ENCODE assay signal across 8 cellular contexts in the genomic region with DNA sequence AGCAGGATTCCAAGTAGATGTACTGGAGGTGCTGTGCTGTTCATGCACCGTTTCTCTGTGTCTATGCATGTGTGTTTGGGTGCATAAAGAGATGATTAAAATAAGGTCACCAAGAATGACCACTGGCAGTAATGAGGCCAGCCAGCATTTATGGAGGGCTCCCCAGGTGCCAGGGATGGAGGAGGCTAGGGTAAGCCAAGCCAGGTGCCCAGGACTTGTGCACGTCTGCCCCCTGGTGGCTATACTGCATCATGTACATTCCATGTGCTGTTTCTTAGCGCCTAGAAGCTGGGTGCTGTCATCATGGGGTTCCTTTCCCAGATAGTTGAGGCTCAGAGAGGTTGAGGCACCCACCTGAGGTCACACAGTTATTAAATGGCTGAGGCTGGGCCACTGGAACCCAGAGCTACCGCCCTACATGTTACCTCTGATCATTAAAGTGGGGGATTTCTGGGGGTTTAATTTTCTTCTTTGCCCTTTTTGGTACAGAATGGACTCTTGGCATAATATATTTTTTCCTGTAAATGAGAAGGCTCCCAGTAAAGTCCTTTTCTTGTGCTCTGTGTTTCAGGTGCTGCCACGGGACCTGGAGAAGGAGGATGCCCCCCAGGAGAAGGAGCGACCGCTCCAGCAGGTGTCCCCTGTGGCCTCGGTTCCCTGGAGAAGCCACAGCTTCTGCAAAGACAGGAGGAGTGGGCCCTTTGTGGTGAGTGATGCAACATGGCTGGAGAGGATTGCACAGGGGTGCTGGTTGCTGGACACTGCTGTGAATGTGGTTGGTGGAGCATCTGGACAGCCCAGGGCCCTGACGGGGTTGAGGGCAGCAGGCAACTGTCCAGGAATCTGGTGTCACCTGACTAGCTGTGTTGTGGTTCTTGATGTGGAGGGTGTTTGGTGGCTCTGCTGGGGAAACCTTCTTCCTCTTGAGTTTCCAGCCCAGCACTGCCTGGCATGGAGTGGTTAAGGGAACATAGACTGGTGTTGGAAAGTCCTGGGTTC.
DNase-seq lines count a peak whose midpoint lies in the region; ATAC-seq and TF ChIP-seq lines count a peak whose summit lies in the region.

No MANE protein-coding gene starts in this region.

- H3K36me3 Mint-ChIP-seq in activated naive CD8-positive, alpha-beta T cell treated with anti-CD3 and anti-CD28 coated beads, Interleukin-2, amount 10 ng/mL, durations not matched to agents 7 days and 5 days, result no peaks in the 10 kb centered on the region

- H3K4me3 Mint-ChIP-seq in activated naive CD8-positive, alpha-beta T cell treated with anti-CD3 and anti-CD28 coated beads, Interleukin-2, amount 10 ng/mL, durations not matched to agents 7 days and 5 days, result no peak overlapping the region

- POLR2A ChIA-PET in activated naive CD8-positive, alpha-beta T cell treated with anti-CD3 and anti-CD28 coated beads, Interleukin-2, amount 10 ng/mL, durations not matched to agents 7 days and 5 days (lab: Charles Lee), result interaction anchor here (0.6 kb wide), 1 partner anchor 98 kb away, joined by 3 read pairs; no protein-coding TSS in a partner anchor

- peaks cover 1% of the 10 kb centered on the region for H3K9me3 Mint-ChIP-seq in activated naive CD8-positive, alpha-beta T cell treated with anti-CD3 and anti-CD28 coated beads, Interleukin-2, amount 10 ng/mL, durations not matched to agents 7 days and 5 days

- no peak overlapping the region for H3K27ac Mint-ChIP-seq in activated naive CD8-positive, alpha-beta T cell treated with anti-CD3 and anti-CD28 coated beads, Interleukin-2, amount 10 ng/mL, durations not matched to agents 7 days and 5 days

- H3K4me1 Mint-ChIP-seq in activated naive CD8-positive, alpha-beta T cell treated with anti-CD3 and anti-CD28 coated beads, Interleukin-2, amount 10 ng/mL, durations not matched to agents 7 days and 5 days, result no peaks in the 10 kb centered on the region

- H3K79me2 ChIP-seq in Karpas-422 (ENCODE audit: low read length), result no peaks in the 10 kb centered on the region

- H3K27me3 ChIP-seq in Karpas-422 (ENCODE audit: low read length) (no peaks in the 10 kb centered on the region), cardiac muscle cell (no peaks in the 10 kb centered on the region)

- H3K27me3 Mint-ChIP-seq in activated naive CD8-positive, alpha-beta T cell treated with anti-CD3 and anti-CD28 coated beads, Interleukin-2, amount 10 ng/mL, durations not matched to agents 7 days and 5 days, result no peaks in the 10 kb centered on the region

- H3K36me3 ChIP-seq in Karpas-422 (ENCODE audit: insufficient read depth, low read length), result no peaks in the 10 kb centered on the region
- H3K36me3 ChIP-seq in cardiac muscle cell, result peaks cover 10% of the 10 kb centered on the region

- H2AFZ ChIP-seq in Karpas-422 (ENCODE audit: low read length), result no peak overlapping the region

- no peaks in the 10 kb centered on the region for H3K9me2 ChIP-seq in Karpas-422 (replicated peaks; ENCODE audit: insufficient read depth, low read length)

- H4K20me1 ChIP-seq in Karpas-422 (ENCODE audit: insufficient read depth, low read depth, low read length), result no peaks in the 10 kb centered on the region

- peak; percentile 89 for TF ChIP-seq CTCF in cardiac muscle cell (IDR thresholded peaks at IDR 0.05; ENCODE audit: low read depth, low read length)

- DNase-seq in EL, result peak; percentile 37
- DNase-seq in Karpas-422, result peak; percentile 86
- peak; percentile 75 for DNase-seq in activated naive CD8-positive, alpha-beta T cell treated with anti-CD3 and anti-CD28 coated beads, Interleukin-2, amount 10 ng/mL, durations not matched to agents 7 days and 5 days
- peak; percentile 73 to 80 for DNase-seq in cardiac muscle cell (ENCODE audit: low read depth in 1 of 2, low spot score in 1 of 2)
- DNase-seq in putamen (ENCODE audit: low spot score), result peak; percentile 49

- ATAC-seq in SK-N-SH treated with all-trans-retinoic acid at 6 μM for 48 hours (peak; percentile 83), GM21619 (IDR thresholded peaks at IDR 0.05; ENCODE audit: unreplicated experiment) (no peak), GM18520 (IDR thresholded peaks at IDR 0.05; ENCODE audit: unreplicated experiment) (no peak)
- ATAC-seq in activated naive CD8-positive, alpha-beta T cell treated with anti-CD3 and anti-CD28 coated beads, Interleukin-2, amount 10 ng/mL, durations not matched to agents 7 days and 5 days (ENCODE audit: low read depth), result peak; percentile 90

- H3K4me1 ChIP-seq in Karpas-422 (ENCODE audit: low read length) (no peaks in the 10 kb centered on the region), cardiac muscle cell (ENCODE audit: low read depth) (no peaks in the 10 kb centered on the region)

- H3K27ac ChIP-seq in Karpas-422 (ENCODE audit: low read length) (no peak overlapping the region), cardiac muscle cell (no peak overlapping the region)

- H3K4me3 ChIP-seq in Karpas-422 (ENCODE audit: low read length) (no peak overlapping the region), cardiac muscle cell (no peak overlapping the region)

- H3K9me3 ChIP-seq in Karpas-422 (ENCODE audit: low read length), result peaks cover 5% of the 10 kb centered on the region; the same call in 1 of the 2 replicates
- H3K9me3 ChIP-seq in cardiac muscle cell (ENCODE audit: low read depth), result no peaks in the 10 kb centered on the region

- no peak overlapping the region for H3K4me2 ChIP-seq in Karpas-422 (ENCODE audit: low read depth, low read length, poor library complexity, severe bottlenecking)

- H3K9ac ChIP-seq in Karpas-422 (ENCODE audit: low read length), result no peak overlapping the region

TF ChIP-seq in SK-N-SH treated with all-trans-retinoic acid at 6 μM for 48 hours, 23 proteins besides CTCF, POLR2A, EP300 and RAD21:
- TF ChIP-seq, protein P1, sequence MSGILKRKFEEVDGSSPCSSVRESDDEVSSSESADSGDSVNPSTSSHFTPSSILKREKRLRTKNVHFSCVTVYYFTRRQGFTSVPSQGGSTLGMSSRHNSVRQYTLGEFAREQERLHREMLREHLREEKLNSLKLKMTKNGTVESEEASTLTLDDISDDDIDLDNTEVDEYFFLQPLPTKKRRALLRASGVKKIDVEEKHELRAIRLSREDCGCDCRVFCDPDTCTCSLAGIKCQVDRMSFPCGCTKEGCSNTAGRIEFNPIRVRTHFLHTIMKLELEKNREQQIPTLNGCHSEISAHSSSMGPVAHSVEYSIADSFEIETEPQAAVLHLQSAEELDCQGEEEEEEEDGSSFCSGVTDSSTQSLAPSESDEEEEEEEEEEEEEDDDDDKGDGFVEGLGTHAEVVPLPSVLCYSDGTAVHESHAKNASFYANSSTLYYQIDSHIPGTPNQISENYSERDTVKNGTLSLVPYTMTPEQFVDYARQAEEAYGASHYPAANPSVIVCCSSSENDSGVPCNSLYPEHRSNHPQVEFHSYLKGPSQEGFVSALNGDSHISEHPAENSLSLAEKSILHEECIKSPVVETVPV (CRISPR knock-in tag; IDR thresholded peaks at IDR 0.05), result no peak
- TF ChIP-seq ZFP30 (CRISPR knock-in tag; IDR thresholded peaks at IDR 0.05) (no peak), CSDC2 (CRISPR knock-in tag; IDR thresholded peaks at IDR 0.05) (no peak)
- TF ChIP-seq, protein P2, sequence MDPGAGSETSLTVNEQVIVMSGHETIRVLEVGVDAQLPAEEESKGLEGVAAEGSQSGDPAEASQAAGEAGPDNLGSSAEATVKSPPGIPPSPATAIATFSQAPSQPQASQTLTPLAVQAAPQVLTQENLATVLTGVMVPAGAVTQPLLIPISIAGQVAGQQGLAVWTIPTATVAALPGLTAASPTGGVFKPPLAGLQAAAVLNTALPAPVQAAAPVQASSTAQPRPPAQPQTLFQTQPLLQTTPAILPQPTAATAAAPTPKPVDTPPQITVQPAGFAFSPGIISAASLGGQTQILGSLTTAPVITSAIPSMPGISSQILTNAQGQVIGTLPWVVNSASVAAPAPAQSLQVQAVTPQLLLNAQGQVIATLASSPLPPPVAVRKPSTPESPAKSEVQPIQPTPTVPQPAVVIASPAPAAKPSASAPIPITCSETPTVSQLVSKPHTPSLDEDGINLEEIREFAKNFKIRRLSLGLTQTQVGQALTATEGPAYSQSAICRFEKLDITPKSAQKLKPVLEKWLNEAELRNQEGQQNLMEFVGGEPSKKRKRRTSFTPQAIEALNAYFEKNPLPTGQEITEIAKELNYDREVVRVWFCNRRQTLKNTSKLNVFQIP (CRISPR knock-in tag; IDR thresholded peaks at IDR 0.05; ENCODE audit: borderline replicate concordance, low read depth), result no peak

Comparison
In these comparisons a context has a peak if more than half of its experiments do, and no peak if none do; other contexts are left out.
1. ATAC-seq: peak in SK-N-SH treated with all-trans-retinoic acid at 6 μM for 48 hours (single experiment) and activated naive CD8-positive, alpha-beta T cell treated with anti-CD3 and anti-CD28 coated beads, Interleukin-2, amount 10 ng/mL, durations not matched to agents 7 days and 5 days (single experiment); none in GM21619 (single experiment) and GM18520 (single experiment).
2. Peak in every context shown above with its lines, with median percentiles within 50 percentile points of each other: DNase-seq.